8 cellular contexts compared by ENCODE assay signal in genomic region chr3:46931631-46932441, GRCh38. TPM values are rescaled to one million over a fixed set of nuclear protein-coding genes. Genes with fewer than 3 reads are reported as not detected.
DNase-seq lines count a peak whose midpoint lies in the region; ATAC-seq and TF ChIP-seq lines count a peak whose summit lies in the region.

No MANE protein-coding gene starts in this region.

- H3K9me3 ChIP-seq in heart right ventricle (no peaks in the 10 kb centered on the region), smooth muscle cell (replicated peaks; ENCODE audit: low read depth) (no peaks in the 10 kb centered on the region)

- CTCF ChIA-PET in activated CD8-positive, alpha-beta T cell treated with anti-CD3 and anti-CD28 coated beads, Interleukin-2, amount 10 ng/mL, durations not matched to agents 7 days and 5 days (lab: Charles Lee), result interaction anchor here (2.2 kb wide), 1 partner anchor 15 kb away, joined by 9 read pairs; no protein-coding TSS in a partner anchor

- H3K4me1 ChIP-seq in heart right ventricle (peaks cover 54 to 100% (median 99%) of the 10 kb centered on the region in 9 donors), smooth muscle cell (ENCODE audit: low read depth) (peaks cover 13% of the 10 kb centered on the region)

- peaks cover 9% of the 10 kb centered on the region for H3K36me3 Mint-ChIP-seq in activated naive CD4-positive, alpha-beta T cell treated with anti-CD3 and anti-CD28 coated beads, Interleukin-2, amount 50 U/mL, for 24 hours
- peaks cover 57% of the 10 kb centered on the region for H3K36me3 Mint-ChIP-seq in activated CD8-positive, alpha-beta T cell treated with anti-CD3 and anti-CD28 coated beads, Interleukin-2, amount 10 ng/mL, durations not matched to agents 7 days and 5 days (ENCODE audit: low read depth)

- H3K4me2 ChIP-seq in smooth muscle cell, result peak overlapping the region; percentile 58

- H3K4me1 Mint-ChIP-seq in activated naive CD4-positive, alpha-beta T cell treated with anti-CD3 and anti-CD28 coated beads, Interleukin-2, amount 50 U/mL, for 24 hours, result peaks cover 75% of the 10 kb centered on the region
- H3K4me1 Mint-ChIP-seq in activated CD8-positive, alpha-beta T cell treated with anti-CD3 and anti-CD28 coated beads, Interleukin-2, amount 10 ng/mL, durations not matched to agents 7 days and 5 days (ENCODE audit: low read depth), result peaks cover 76% of the 10 kb centered on the region

- H3K79me2 ChIP-seq in smooth muscle cell (ENCODE audit: low read depth), result peaks cover 43% of the 10 kb centered on the region

- H3K9ac ChIP-seq in smooth muscle cell (ENCODE audit: low read depth), result peak overlapping the region; percentile 6

- no peak for DNase-seq in activated naive CD4-positive, alpha-beta T cell (lab: John Stamatoyannopoulos, UW)
- DNase-seq in activated CD8-positive, alpha-beta T cell treated with anti-CD3 and anti-CD28 coated beads, Interleukin-2, amount 10 ng/mL, durations not matched to agents 7 days and 5 days, result no peak
- DNase-seq in heart right ventricle, result peak in 1 of 2 donors; percentile 61
- no peak for DNase-seq in smooth muscle cell (lab: John Stamatoyannopoulos, UW; ENCODE audit: unreplicated experiment)
- no peak for DNase-seq in DMS 273 (lab: John Stamatoyannopoulos, UW; ENCODE audit: unreplicated experiment)
- no peak for DNase-seq in SW 1271 (lab: John Stamatoyannopoulos, UW)
- DNase-seq in middle frontal gyrus (ENCODE audit: extremely low spot score, low spot score), result no peak

- ATAC-seq in activated CD8-positive, alpha-beta T cell treated with anti-CD3 and anti-CD28 coated beads, Interleukin-2, amount 10 ng/mL, durations not matched to agents 7 days and 5 days, result peak; percentile 17
- ATAC-seq in heart right ventricle, result peak in 1 of 8 donors; percentile 10

- peak overlapping the region; percentile 86 for H3K27ac Mint-ChIP-seq in activated naive CD4-positive, alpha-beta T cell treated with anti-CD3 and anti-CD28 coated beads, Interleukin-2, amount 50 U/mL, for 24 hours
- peak overlapping the region; percentile 88 for H3K27ac Mint-ChIP-seq in activated CD8-positive, alpha-beta T cell treated with anti-CD3 and anti-CD28 coated beads, Interleukin-2, amount 10 ng/mL, durations not matched to agents 7 days and 5 days

- H3K27ac ChIP-seq in heart right ventricle (peak overlapping the region; percentile 51 to 90 (median 80)), smooth muscle cell (ENCODE audit: low read depth) (peak overlapping the region; percentile 48)

- 23 to 25% methylated on average over 6 of the region's 6 CpGs for WGBS in heart right ventricle, 2 donors
- 55% methylated on average over 6 of the region's 6 CpGs for WGBS in smooth muscle cell (ENCODE audit: low lambda C conversion rate)

- no peaks in the 10 kb centered on the region for H3K27me3 Mint-ChIP-seq in activated naive CD4-positive, alpha-beta T cell treated with anti-CD3 and anti-CD28 coated beads, Interleukin-2, amount 50 U/mL, for 24 hours
- H3K27me3 Mint-ChIP-seq in activated CD8-positive, alpha-beta T cell treated with anti-CD3 and anti-CD28 coated beads, Interleukin-2, amount 10 ng/mL, durations not matched to agents 7 days and 5 days (ENCODE audit: low read depth), result no peaks in the 10 kb centered on the region

- H3K36me3 ChIP-seq in heart right ventricle, result peaks cover 0 to 22% (median 0%) of the 10 kb centered on the region in 9 donors
- no peaks in the 10 kb centered on the region for H3K36me3 ChIP-seq in smooth muscle cell (ENCODE audit: low read depth)

- no peaks in the 10 kb centered on the region for H3K27me3 ChIP-seq in heart right ventricle
- H3K27me3 ChIP-seq in smooth muscle cell (ENCODE audit: low read depth), result no peaks in the 10 kb centered on the region

- H4K20me1 ChIP-seq in smooth muscle cell (ENCODE audit: low read depth), result peaks cover 89% of the 10 kb centered on the region

- H3K9me3 Mint-ChIP-seq in activated naive CD4-positive, alpha-beta T cell treated with anti-CD3 and anti-CD28 coated beads, Interleukin-2, amount 50 U/mL, for 24 hours, result no peaks in the 10 kb centered on the region
- H3K9me3 Mint-ChIP-seq in activated CD8-positive, alpha-beta T cell treated with anti-CD3 and anti-CD28 coated beads, Interleukin-2, amount 10 ng/mL, durations not matched to agents 7 days and 5 days (ENCODE audit: insufficient read depth), result peaks cover 12% of the 10 kb centered on the region

- no peak for TF ChIP-seq CTCF in heart right ventricle (IDR thresholded peaks at IDR 0.05)
- no peak for TF ChIP-seq CTCF in smooth muscle cell (IDR thresholded peaks at IDR 0.05; ENCODE audit: borderline replicate concordance, insufficient read depth, poor library complexity, severe bottlenecking)

- H3K4me3 Mint-ChIP-seq in activated naive CD4-positive, alpha-beta T cell treated with anti-CD3 and anti-CD28 coated beads, Interleukin-2, amount 50 U/mL, for 24 hours, result peak overlapping the region; percentile 44
- H3K4me3 Mint-ChIP-seq in activated CD8-positive, alpha-beta T cell treated with anti-CD3 and anti-CD28 coated beads, Interleukin-2, amount 10 ng/mL, durations not matched to agents 7 days and 5 days, result peak overlapping the region; percentile 30

- no peak overlapping the region for H3K4me3 ChIP-seq in heart right ventricle
- H3K4me3 ChIP-seq in smooth muscle cell, result no peak overlapping the region

- H2AFZ ChIP-seq in smooth muscle cell (ENCODE audit: low read depth), result no peak overlapping the region

- peaks cover 10% of the 10 kb centered on the region for H3F3A ChIP-seq in smooth muscle cell (ENCODE audit: low read depth)

- POLR2A ChIA-PET in activated CD8-positive, alpha-beta T cell treated with anti-CD3 and anti-CD28 coated beads, Interleukin-2, amount 10 ng/mL, durations not matched to agents 7 days and 5 days (lab: Charles Lee), result interaction anchor here (2.1 kb wide), 1 partner anchor 15 kb away, joined by 7 read pairs; no protein-coding TSS in a partner anchor

- intact Hi-C loops in heart right ventricle (cut with DNase I), result loop anchor here in 4 of 10 donors (2.0 to 5.0 kb wide), 3 partner anchors 17 to 45 kb away; partner anchors contain the start of genes CCDC12 (in 3 of the 4) and NBEAL2 (in 3 of the 4)

RNA-seq across cellular contexts. Expression of gene CCDC12, which starts 44.7 kb away (rescaled TPM):
- 10 to 100 TPM; 59.4 to 62.2 TPM for total RNA-seq in activated CD8-positive, alpha-beta T cell treated with anti-CD3 and anti-CD28 coated beads, Interleukin-2, amount 10 ng/mL, durations not matched to agents 7 days and 5 days
- 10 to 100 TPM; 28.8 to 39.9 (median 33.3) TPM for total RNA-seq in heart right ventricle
- polyA plus RNA-seq in heart right ventricle, result 100 to 1,000 TPM in 1 of 2 donors, 10 to 100 TPM in 1; 86.1 to 137 TPM
- total RNA-seq in smooth muscle cell, result 12.5 and 23.9 TPM in 2 replicates
- polyA plus RNA-seq in smooth muscle cell, result 52.4 and 69.0 TPM in 2 replicates

RNA-seq across cellular contexts. Expression of gene NBEAL2, which starts 47.6 kb away (rescaled TPM):
- total RNA-seq in activated CD8-positive, alpha-beta T cell treated with anti-CD3 and anti-CD28 coated beads, Interleukin-2, amount 10 ng/mL, durations not matched to agents 7 days and 5 days, result 100 to 1,000 TPM; 206 to 212 TPM
- total RNA-seq in heart right ventricle (10 to 100 TPM in 7 of 10 donors, 1 to 10 TPM in 3; 7.6 to 23.1 (median 10.8) TPM), smooth muscle cell (11.0 and 11.9 TPM in 2 replicates)
- polyA plus RNA-seq in heart right ventricle (10 to 100 TPM; 44.0 to 51.1 TPM), smooth muscle cell (4.1 and 26.8 TPM in 2 replicates)

RNA-seq across cellular contexts. Expression of gene PTH1R, which starts 54.3 kb away (rescaled TPM):
- not detected for total RNA-seq in activated CD8-positive, alpha-beta T cell treated with anti-CD3 and anti-CD28 coated beads, Interleukin-2, amount 10 ng/mL, durations not matched to agents 7 days and 5 days
- total RNA-seq in heart right ventricle (10 to 100 TPM in 2 of 10 donors, 1 to 10 TPM in 8; 1.5 to 18.5 (median 3.0) TPM), smooth muscle cell (15.4 and 17.7 TPM in 2 replicates)
- polyA plus RNA-seq in heart right ventricle (10 to 100 TPM; 12.8 to 89.8 TPM), smooth muscle cell (39.2 and 50.6 TPM in 2 replicates)

Comparison
In these comparisons a context has a peak if more than half of its experiments do, and no peak if none do; other contexts are left out.
1. RNA of gene NBEAL2, which starts 47.6 kb away (total RNA-seq): 206 to 212 TPM in activated CD8-positive, alpha-beta T cell treated with anti-CD3 and anti-CD28 coated beads, Interleukin-2, amount 10 ng/mL, durations not matched to agents 7 days and 5 days; 11.0 to 11.9 TPM in smooth muscle cell and 7.6 to 23.1 TPM in heart right ventricle; every median in the first group is over 4 times any median in the second.